Comparison of ENCODE assay signal across 23 cellular contexts in genomic region chr9:123090198-123090896, GRCh38. TPM values are rescaled to one million over a fixed set of nuclear protein-coding genes. Genes with fewer than 3 reads are reported as not detected.
DNase-seq lines count a peak whose midpoint lies in the region; ATAC-seq, FAIRE-seq and TF ChIP-seq lines count a peak whose summit lies in the region.
"Had no signal": no experiment of that assay in that cellular context is flagged by ENCODE, and none has a peak within 500 bp of the region (broad histone marks: within the 10 kb centered on the region; RNA-seq: fewer than 3 reads in every experiment).

No MANE protein-coding gene starts in this region.

- H3K9me3 Mint-ChIP-seq in stimulated activated memory B cell treated with anti-CD40 and anti-IgM and Interleukin-4, amounts not matched to agents 10 μg/mL and 1 μg/mL and 100 μg/mL, for 72 hours = no peaks in the 10 kb centered on the region
- H3K9me3 Mint-ChIP-seq: activated CD4-positive, alpha-beta memory T cell treated with anti-CD3 and anti-CD28 coated beads for 36 hours; activated naive CD4-positive, alpha-beta T cell treated with anti-CD3 and anti-CD28 coated beads for 36 hours; stimulated activated effector memory CD8-positive, alpha-beta T cell treated with anti-CD3 and anti-CD28 coated beads, Interleukin-12 subunit alpha, Interleukin-12 subunit beta, amount 100 ng/mL, for 72 hours had no signal

- WGBS in GM12878 (ENCODE audit: insufficient coverage, insufficient replicate concordance, low lambda C conversion rate, missing lambda C conversion rate) = 75% methylated on average over 8 of the region's 8 CpGs

- no peak for ATAC-seq in GM12878
- ATAC-seq in stimulated activated memory B cell treated with anti-CD40 and anti-IgM and Interleukin-4, amounts not matched to agents 10 μg/mL and 1 μg/mL and 100 μg/mL, for 72 hours = no peak
- ATAC-seq: Right ventricle myocardium inferior; sciatic nerve; stimulated activated effector memory CD8-positive, alpha-beta T cell treated with anti-CD3 and anti-CD28 coated beads, Interleukin-12 subunit alpha, Interleukin-12 subunit beta, amount 100 ng/mL, for 72 hours had no signal

- intact Hi-C loops in GM12878 (cut with micrococcal nuclease; ENCODE audit: unreplicated experiment) = no loop called here

- no peak for TF ChIP-seq RAD21 in GM12878 (IDR thresholded peaks at IDR 0.05; ENCODE audit: insufficient read depth, low read depth, low read length)

- H3K4me1 Mint-ChIP-seq in stimulated activated memory B cell treated with anti-CD40 and anti-IgM and Interleukin-4, amounts not matched to agents 10 μg/mL and 1 μg/mL and 100 μg/mL, for 72 hours = peaks cover 77% of the 10 kb centered on the region
- H3K4me1 Mint-ChIP-seq: stimulated activated effector memory CD8-positive, alpha-beta T cell treated with anti-CD3 and anti-CD28 coated beads, Interleukin-12 subunit alpha, Interleukin-12 subunit beta, amount 100 ng/mL, for 72 hours had no signal

- no peak overlapping the region for H2AFZ ChIP-seq in GM12878 (ENCODE audit: control insufficient read depth, low read depth, low read length)
- H2AFZ ChIP-seq: parathyroid adenoma had no signal

- peaks cover under 1% of the 10 kb centered on the region for H3K4me1 ChIP-seq in GM12878 (ENCODE audit: control insufficient read depth, insufficient read depth, low read length)
- H3K4me1 ChIP-seq: parathyroid adenoma had no signal

- POLR2A ChIA-PET in GM12878 (lab: Charles Lee) = no interaction called here

- H3K4me3 Mint-ChIP-seq in stimulated activated memory B cell treated with anti-CD40 and anti-IgM and Interleukin-4, amounts not matched to agents 10 μg/mL and 1 μg/mL and 100 μg/mL, for 72 hours = peak overlapping the region; percentile 5
- H3K4me3 Mint-ChIP-seq: activated CD4-positive, alpha-beta memory T cell treated with anti-CD3 and anti-CD28 coated beads for 36 hours; activated naive CD4-positive, alpha-beta T cell treated with anti-CD3 and anti-CD28 coated beads for 36 hours; stimulated activated effector memory CD8-positive, alpha-beta T cell treated with anti-CD3 and anti-CD28 coated beads, Interleukin-12 subunit alpha, Interleukin-12 subunit beta, amount 100 ng/mL, for 72 hours had no signal

- DNase-seq in Daoy (ENCODE audit: low read depth) (peak; percentile 26), NCI-H82 (lab: John Stamatoyannopoulos, UW) (peak; percentile 70), GM12878 (ENCODE audit: low read depth, low spot score) (no peak), NAMALWA (ENCODE audit: low spot score) (no peak), NOMO-1 treated with dmso at 0.1 percent for 144 hours (lab: John Stamatoyannopoulos, UW; ENCODE audit: unreplicated experiment) (no peak), hippocampal formation (lab: John Stamatoyannopoulos, UW) (no peak), NCI-H1092 (lab: John Stamatoyannopoulos, UW) (no peak)
- DNase-seq: activated CD4-positive, alpha-beta memory T cell treated with anti-CD3 and anti-CD28 coated beads for 36 hours; activated naive CD4-positive, alpha-beta T cell treated with anti-CD3 and anti-CD28 coated beads for 36 hours; activated T-cell treated with anti-CD3 and anti-CD28 coated beads, Interleukin-2, amount 50 U/mL, for 1 hour; foreskin fibroblast; hypothalamus; NCI-H1048; trophoblast cell had no signal

- no peaks in the 10 kb centered on the region for H3K27me3 Mint-ChIP-seq in stimulated activated memory B cell treated with anti-CD40 and anti-IgM and Interleukin-4, amounts not matched to agents 10 μg/mL and 1 μg/mL and 100 μg/mL, for 72 hours
- H3K27me3 Mint-ChIP-seq: activated CD4-positive, alpha-beta memory T cell treated with anti-CD3 and anti-CD28 coated beads for 36 hours had no signal

- TF ChIP-seq CTCF in GM12878 (IDR thresholded peaks at IDR 0.05 in 2 of 3, conservative IDR thresholded peaks at IDR 0.05 in 1 of 3; ENCODE audit: control insufficient read depth in 2 of 3, extremely low read depth in 1 of 3, insufficient read depth in 1 of 3, low read depth in 3 of 3, low read length in 3 of 3) = no peak

- RAD21 ChIA-PET in GM12878 (lab: Charles Lee; ENCODE audit: unreplicated experiment) = interaction anchor here (1.1 kb wide), 1 partner anchor 259 kb away, joined by 3 read pairs; no protein-coding TSS in a partner anchor

- H3K79me2 ChIP-seq in GM12878 (ENCODE audit: control insufficient read depth, insufficient read depth, low read length) = no peaks in the 10 kb centered on the region
- H3K79me2 ChIP-seq: parathyroid adenoma had no signal

- no TSS peak for BruUV-seq in GM12878 (replicated peaks; lab: Mats Ljungman, UMichigan)

- H3K27me3 ChIP-seq in GM12878 (replicated peaks in 1 of 2; ENCODE audit: control insufficient read depth in 2 of 2, insufficient read depth in 2 of 2, low read length in 1 of 2) = no peaks in the 10 kb centered on the region

- in situ Hi-C loops in GM12878 (cut with MboI) = no loop called here

- 0 out of 2 replicates have a peak overlapping the region, but pooled peaks have one; percentile 12 for H3K4me2 ChIP-seq in GM12878 (ENCODE audit: control insufficient read depth, insufficient read depth)

- no peaks in the 10 kb centered on the region for H3K9me3 ChIP-seq in GM12878 (replicated peaks; ENCODE audit: control insufficient read depth, insufficient read depth, low read length)

- H3K4me3 ChIP-seq in GM12878 = no peak overlapping the region
- H3K4me3 ChIP-seq: coronary artery, lung had no signal

- SMC1A ChIA-PET in GM12878 (lab: Charles Lee; ENCODE audit: uncharacterized antibody, unreplicated experiment) = interaction anchor here (0.6 to 1.8 kb wide), 10 partner anchors 8 to 259 kb away, joined by 3 to 9 read pairs (median 3); no protein-coding TSS in a partner anchor

- no peaks in the 10 kb centered on the region for H4K20me1 ChIP-seq in GM12878 (ENCODE audit: control insufficient read depth, insufficient read depth)

- no peak overlapping the region for H3K27ac ChIP-seq in GM12878 (ENCODE audit: control insufficient read depth, insufficient read depth)
- H3K27ac ChIP-seq: C4-2B, parathyroid adenoma had no signal

- peak overlapping the region; percentile 53 for H3K27ac Mint-ChIP-seq in stimulated activated memory B cell treated with anti-CD40 and anti-IgM and Interleukin-4, amounts not matched to agents 10 μg/mL and 1 μg/mL and 100 μg/mL, for 72 hours
- H3K27ac Mint-ChIP-seq: activated CD4-positive, alpha-beta memory T cell treated with anti-CD3 and anti-CD28 coated beads for 36 hours; activated naive CD4-positive, alpha-beta T cell treated with anti-CD3 and anti-CD28 coated beads for 36 hours; stimulated activated effector memory CD8-positive, alpha-beta T cell treated with anti-CD3 and anti-CD28 coated beads, Interleukin-12 subunit alpha, Interleukin-12 subunit beta, amount 100 ng/mL, for 72 hours had no signal

- no peak overlapping the region for H3K9ac ChIP-seq in GM12878 (ENCODE audit: control insufficient read depth, insufficient read depth, low read length)
- H3K9ac ChIP-seq: parathyroid adenoma had no signal

- peaks cover 0 to 13% of the 10 kb centered on the region in 2 experiments; a peak in 2 of 4 replicates for H3K36me3 ChIP-seq in GM12878 (ENCODE audit: control insufficient read depth in 2 of 2, insufficient read depth in 2 of 2, low read length in 1 of 2)

- no peak for FAIRE-seq in GM12878 (lab: Jason Lieb, UNC)
- FAIRE-seq: keratinocyte had no signal

- CTCF ChIA-PET in GM12878 (lab: Yijun Ruan, JAX) = interaction anchor here (0.6 to 2.0 kb wide), 11 partner anchors 8 to 264 kb away, joined by 3 to 11 read pairs (median 3); no protein-coding TSS in a partner anchor

- no peak for TF ChIP-seq EP300 in GM12878 (IDR thresholded peaks at IDR 0.05; ENCODE audit: borderline replicate concordance in 1 of 2, control insufficient read depth in 1 of 2, low read depth in 2 of 2, low read length in 2 of 2)

- H3K36me3 Mint-ChIP-seq in stimulated activated memory B cell treated with anti-CD40 and anti-IgM and Interleukin-4, amounts not matched to agents 10 μg/mL and 1 μg/mL and 100 μg/mL, for 72 hours = peaks cover 64% of the 10 kb centered on the region

- TF ChIP-seq POLR2A in GM12878 (IDR thresholded peaks at IDR 0.05; ENCODE audit: low read depth, low read length) = no peak

TF ChIP-seq in GM12878, 131 proteins besides CTCF, POLR2A, EP300 and RAD21 (continues in another document):
- TF ChIP-seq SIX5 (IDR thresholded peaks at IDR 0.05; ENCODE audit: low read depth, low read length, severe bottlenecking) = no peak

RNA-seq across cellular contexts. Expression of gene GPR21, which starts 56.9 kb away (rescaled TPM):
- total RNA-seq in Daoy (2014; rRNA removed; shearing (Covaris generic)) = not detected in 2 replicates
- 16.4 and 27.6 TPM in 2 replicates for total RNA-seq in GM12878 (2013; cell fraction: nucleolus; rRNA removed)
- total RNA-seq in GM12878 (2014; rRNA removed) (0.73 and 0.76 TPM in 2 replicates), GM12878 (2014; rRNA removed; fragmentation: Illumina TruSeq; extraction: Trizol) (1.2 and 1.9 TPM in 2 replicates), GM12878 (2021) (0.45 and 0.87 TPM in 2 replicates)
- polyA plus RNA-seq in GM12878 (2011; ENCODE audit: low read depth) = not detected
- polyA plus RNA-seq in GM12878 (2011; rRNA removed) (0.19 and 0.38 TPM in 2 replicates), GM12878 (2014; fragmentation: Illumina TruSeq; extraction: Trizol) (0.09 TPM in 1 of 2 replicates, not detected in the other), GM12878 (2014; fragmentation: Nextera tagmentation; extraction: Ambion mirVana) (not detected), GM12878 (2014; rRNA removed) (0.06 and 0.40 TPM in 2 replicates), GM12878 (2016; fragmentation: Nextera tagmentation; extraction: Ambion mirVana) (not detected)
- not detected in 2 replicates for polyA plus RNA-seq in GM12878 (2011; cell fraction: cytosol; rRNA removed)
- 0.90 and 1.8 TPM in 2 replicates for polyA plus RNA-seq in GM12878 (2011; cell fraction: nucleus; rRNA removed)
- not detected in 2 replicates for polyA plus RNA-seq in GM12878 (2012)
- 17.9 and 24.5 TPM in 2 replicates for polyA minus RNA-seq in GM12878 (2011; rRNA and poly(A)+ RNA removed)
- polyA minus RNA-seq in GM12878 (2011; cell fraction: cytosol; rRNA and poly(A)+ RNA removed) = 0.83 TPM in 1 of 2 replicates, not detected in the other
- 17.2 and 40.9 TPM in 2 replicates for polyA minus RNA-seq in GM12878 (2011; cell fraction: nucleus; rRNA and poly(A)+ RNA removed)

Comparison
In these comparisons a context has a peak if more than half of its experiments do, and no peak if none do; other contexts are left out.
1. DNase-seq: peak in Daoy (single experiment) and NCI-H82 (single experiment); none in GM12878 (single experiment), NAMALWA (single experiment), NOMO-1 treated with dmso at 0.1 percent for 144 hours (single experiment), hippocampal formation (0 of 2) and NCI-H1092 (single experiment).